In the genomic region with DNA sequence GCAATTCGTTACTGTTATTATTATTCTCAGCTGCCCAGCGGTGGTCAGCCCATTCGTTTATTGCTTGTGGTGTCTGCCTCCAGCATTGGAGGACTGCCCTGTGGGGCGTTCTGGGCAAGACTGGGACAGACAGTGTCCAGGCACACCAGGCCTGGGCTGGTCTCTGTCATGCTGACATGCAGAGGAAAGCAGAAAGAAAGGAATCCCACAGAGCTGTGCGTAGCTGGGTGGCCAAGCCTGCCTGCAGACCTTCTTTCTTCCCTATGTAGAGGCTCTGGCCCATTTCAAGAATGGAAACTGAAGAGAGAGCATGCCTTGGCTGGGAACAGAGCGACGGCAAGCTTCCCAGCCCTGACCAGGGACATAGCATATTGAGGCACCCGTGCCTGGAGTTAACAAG, we compare ENCODE assay signal across 16 cellular contexts.
"Had no signal": no experiment of that assay in that cellular context is flagged by ENCODE, and none has a peak within 500 bp of the region (broad histone marks: within the 10 kb centered on the region; RNA-seq: fewer than 3 reads in every experiment).

No MANE protein-coding gene starts in this region.

- H3K27me3 Mint-ChIP-seq: activated CD4-positive, alpha-beta T cell treated with anti-CD3 and anti-CD28 coated beads, Interleukin-2, amount 10 ng/mL, durations not matched to agents 24 days and 14 days had no signal

- ATAC-seq: activated CD8-positive, alpha-beta T cell treated with anti-CD3 and anti-CD28 coated beads, Interleukin-2, amount 10 ng/mL, durations not matched to agents 7 days and 5 days; activated T-cell treated with anti-CD3 and anti-CD28 coated beads, Interleukin-2, amount 50 U/mL, for 72 hours; gastrocnemius medialis; heart right ventricle had no signal

- DNase-seq: activated CD4-positive, alpha-beta T cell treated with anti-CD3 and anti-CD28 coated beads, Interleukin-2, amount 10 ng/mL, durations not matched to agents 24 days and 14 days; activated CD8-positive, alpha-beta T cell treated with anti-CD3 and anti-CD28 coated beads, Interleukin-2, amount 10 ng/mL, durations not matched to agents 7 days and 5 days; activated gamma-delta T cell; activated T-cell treated with anti-CD3 and anti-CD28 coated beads, Interleukin-2, amount 50 U/mL, for 72 hours; gastrocnemius medialis; heart right ventricle; SHP77; stimulated activated CD4-positive, alpha-beta T cell treated with anti-CD3 and anti-CD28 coated beads, Interleukin-15, amount 100 ng/mL, for 24 hours; stimulated activated CD4-positive, alpha-beta T cell treated with anti-CD3 and anti-CD28 coated beads, Interleukin-4, amount 100 ng/mL, for 1 hour; T-helper 1 cell; T1000; testis had no signal

- H3K9me3 Mint-ChIP-seq: activated CD4-positive, alpha-beta T cell treated with anti-CD3 and anti-CD28 coated beads, Interleukin-2, amount 10 ng/mL, durations not matched to agents 24 days and 14 days had no signal

- H3K36me3 ChIP-seq: gastrocnemius medialis, heart right ventricle had no signal

- H3K36me3 Mint-ChIP-seq: activated naive CD8-positive, alpha-beta T cell had no signal

- H3K4me3 Mint-ChIP-seq: activated CD4-positive, alpha-beta T cell treated with anti-CD3 and anti-CD28 coated beads, Interleukin-2, amount 10 ng/mL, durations not matched to agents 24 days and 14 days; activated CD8-positive, alpha-beta T cell treated with anti-CD3 and anti-CD28 coated beads, Interleukin-2, amount 10 ng/mL, durations not matched to agents 7 days and 5 days; activated naive CD8-positive, alpha-beta T cell; activated T-cell treated with anti-CD3 and anti-CD28 coated beads, Interleukin-2, amount 50 U/mL, for 72 hours; nephron had no signal

- H3K27ac Mint-ChIP-seq: activated CD4-positive, alpha-beta T cell treated with anti-CD3 and anti-CD28 coated beads, Interleukin-2, amount 10 ng/mL, durations not matched to agents 24 days and 14 days; activated CD8-positive, alpha-beta T cell treated with anti-CD3 and anti-CD28 coated beads, Interleukin-2, amount 10 ng/mL, durations not matched to agents 7 days and 5 days; activated naive CD8-positive, alpha-beta T cell; activated T-cell treated with anti-CD3 and anti-CD28 coated beads, Interleukin-2, amount 50 U/mL, for 72 hours; nephron; progenitor cell of endocrine pancreas had no signal

- H3K4me1 Mint-ChIP-seq: activated CD4-positive, alpha-beta T cell treated with anti-CD3 and anti-CD28 coated beads, Interleukin-2, amount 10 ng/mL, durations not matched to agents 24 days and 14 days had no signal

- H3K9me3 ChIP-seq: gastrocnemius medialis, testis had no signal

- H3K4me3 ChIP-seq: coronary artery, gastrocnemius medialis, heart right ventricle, testis had no signal

- H3K27me3 ChIP-seq: gastrocnemius medialis, testis had no signal

- H3K27ac ChIP-seq: coronary artery, gastrocnemius medialis, heart right ventricle, testis had no signal
